ENCODE assay signal across 28 cellular contexts in genomic region chr1:22166439-22166838, GRCh38. TPM values are rescaled to one million over a fixed set of nuclear protein-coding genes. Genes with fewer than 3 reads are reported as not detected.
DNase-seq lines count a peak whose midpoint lies in the region; ATAC-seq, FAIRE-seq and TF ChIP-seq lines count a peak whose summit lies in the region.
"Had no signal": no experiment of that assay in that cellular context is flagged by ENCODE, and none has a peak within 500 bp of the region (broad histone marks: within the 10 kb centered on the region; RNA-seq: fewer than 3 reads in every experiment).

No MANE protein-coding gene starts in this region.

- BruUV-seq in mammary epithelial cell (replicated peaks; lab: Mats Ljungman, UMichigan), result no TSS peak

- H3K4me1 ChIP-seq in mammary epithelial cell (ENCODE audit: insufficient read depth, low read length) (no peaks in the 10 kb centered on the region), breast epithelium (no peaks in the 10 kb centered on the region), osteoblast (ENCODE audit: insufficient read depth, low read length) (no peaks in the 10 kb centered on the region)

- H3K79me2 ChIP-seq in mammary epithelial cell (ENCODE audit: insufficient read depth, low read length), result no peaks in the 10 kb centered on the region
- no peaks in the 10 kb centered on the region for H3K79me2 ChIP-seq in osteoblast (ENCODE audit: insufficient read depth, low read length)

- WGBS in mammary epithelial cell (ENCODE audit: low coverage, missing lambda C conversion rate), result 90% methylated on average over 1 of the region's 1 CpG

- no peak overlapping the region for H3K4me3 ChIP-seq in mammary epithelial cell (replicated peaks in 1 of 3; ENCODE audit: insufficient read depth in 1 of 3, low read depth in 2 of 3, low read length in 3 of 3)
- H3K4me3 ChIP-seq in breast epithelium, result no peak overlapping the region
- H3K4me3 ChIP-seq in bronchial epithelial cell (ENCODE audit: low read depth, low read length), result no peak overlapping the region
- no peak overlapping the region for H3K4me3 ChIP-seq in osteoblast (ENCODE audit: insufficient read depth, low read length)

- no peaks in the 10 kb centered on the region for H3K9me3 ChIP-seq in mammary epithelial cell (replicated peaks; ENCODE audit: insufficient read depth, low read length)
- H3K9me3 ChIP-seq in breast epithelium, result no peaks in the 10 kb centered on the region
- no peaks in the 10 kb centered on the region for H3K9me3 ChIP-seq in osteoblast (ENCODE audit: low read depth, low read length)

- H3K9ac ChIP-seq in mammary epithelial cell (ENCODE audit: insufficient read depth, low read length), result no peak overlapping the region

- H3K36me3 Mint-ChIP-seq in type B pancreatic cell, result no peaks in the 10 kb centered on the region

- CTCF ChIA-PET in mammary epithelial cell (lab: Charles Lee; ENCODE audit: low non-redundant PET), result no interaction called here

- DNase-seq in mammary epithelial cell (peak; percentile 37), breast epithelium (ENCODE audit: low spot score in 2 of 2) (no peak), bronchial epithelial cell (ENCODE audit: low read depth) (peak; percentile 46), osteoblast (ENCODE audit: insufficient read length, low spot score, missing footprints) (peak; percentile 67), AG08396 (ENCODE audit: low spot score) (no peak), type B pancreatic cell (ENCODE audit: extremely low spot score, unreplicated experiment) (no peak)
- DNase-seq in stimulated activated CD4-positive, alpha-beta T cell treated with anti-CD3 and anti-CD28 coated beads, Interleukin-2, amount 100 ng/mL, for 48 hours, result no peak
- DNase-seq: 8988T, ACHN, Calu3, KBM-7, NCI-H1105 treated with DMSO at 0.1 percent for 48 hours, NCI-H1694 treated with DMSO at 0.1 percent for 48 hours, NCI-H2081 treated with DMSO at 0.1 percent for 48 hours, NCI-H2171, NCI-H226, NCI-H510A, NCI-H69, SHP77 treated with DMSO at 0.1 percent for 48 hours, T-helper 1 cell had no signal

- no peaks in the 10 kb centered on the region for H3K9me3 Mint-ChIP-seq in type B pancreatic cell

- ATAC-seq in HG02798 (IDR thresholded peaks at IDR 0.05; ENCODE audit: poor library complexity, unreplicated experiment), result peak; percentile 29
- ATAC-seq: HCT116, Panc1 had no signal

- in situ Hi-C loops in mammary epithelial cell (cut with MboI; ENCODE audit: low sequenced_read_pairs in 2 of 2), result no loop called here

- intact Hi-C loops in mammary epithelial cell (cut with micrococcal nuclease), result no loop called here
- intact Hi-C loops in breast epithelium (cut with DNase I; ENCODE audit: low total_unique reads), result no loop called here

- no peak for FAIRE-seq in bronchial epithelial cell (lab: Jason Lieb, UNC)
- FAIRE-seq: H1 had no signal

- H3K36me3 ChIP-seq in mammary epithelial cell (ENCODE audit: insufficient read depth, low read length) (no peaks in the 10 kb centered on the region), breast epithelium (no peaks in the 10 kb centered on the region), bronchial epithelial cell (ENCODE audit: control insufficient read depth, insufficient read depth, low read length) (no peaks in the 10 kb centered on the region), osteoblast (ENCODE audit: insufficient read depth, low read length) (no peaks in the 10 kb centered on the region)

- no peak overlapping the region for H3K27ac ChIP-seq in mammary epithelial cell (ENCODE audit: insufficient read depth, low read depth, low read length)
- H3K27ac ChIP-seq in breast epithelium, result no peak overlapping the region
- H3K27ac ChIP-seq in osteoblast (ENCODE audit: low read depth, low read length), result no peak overlapping the region
- H3K27ac ChIP-seq: RWPE1 had no signal

- H2AFZ ChIP-seq in mammary epithelial cell (ENCODE audit: low read depth, low read length) (no peak overlapping the region), osteoblast (ENCODE audit: low read length) (no peak overlapping the region)

- H3K27ac Mint-ChIP-seq in type B pancreatic cell, result no peak overlapping the region

- no peaks in the 10 kb centered on the region for H4K20me1 ChIP-seq in mammary epithelial cell (ENCODE audit: insufficient read depth, low read length)
- no peaks in the 10 kb centered on the region for H4K20me1 ChIP-seq in osteoblast (ENCODE audit: insufficient read depth, low read length)

- H3K4me1 Mint-ChIP-seq in type B pancreatic cell (ENCODE audit: unreplicated experiment), result peaks cover 10% of the 10 kb centered on the region

- TF ChIP-seq CTCF in mammary epithelial cell (conservative IDR thresholded peaks at IDR 0.05 in 1 of 2, IDR thresholded peaks at IDR 0.05 in 1 of 2; ENCODE audit: extremely low read depth in 1 of 2, insufficient read depth in 1 of 2, low read depth in 1 of 2, low read length in 2 of 2) (no peak), breast epithelium (IDR thresholded peaks at IDR 0.05) (no peak), bronchial epithelial cell (IDR thresholded peaks at IDR 0.05; ENCODE audit: insufficient read depth, low read length, severe bottlenecking) (no peak), osteoblast (IDR thresholded peaks at IDR 0.05; ENCODE audit: extremely low read depth, low read depth, low read length) (no peak), type B pancreatic cell (conservative IDR thresholded peaks at IDR 0.05) (no peak)

- dilution Hi-C loops in mammary epithelial cell (cut with HindIII; ENCODE audit: low sequenced_read_pairs), result loop anchor here (5.0 kb wide), 1 partner anchor 36 kb away; no protein-coding TSS in a partner anchor

- no peak overlapping the region for H3K4me2 ChIP-seq in mammary epithelial cell (ENCODE audit: insufficient read depth, low read depth, low read length)
- H3K4me2 ChIP-seq in osteoblast (ENCODE audit: insufficient read depth, low read length), result no peak overlapping the region

- H3K27me3 ChIP-seq in mammary epithelial cell (ENCODE audit: insufficient read depth, low read length), result peaks cover 2% of the 10 kb centered on the region
- H3K27me3 ChIP-seq in breast epithelium, result no peaks in the 10 kb centered on the region
- H3K27me3 ChIP-seq in bronchial epithelial cell (ENCODE audit: control insufficient read depth, insufficient read depth, low read length), result peaks cover 2% of the 10 kb centered on the region
- H3K27me3 ChIP-seq in osteoblast (ENCODE audit: insufficient read depth, low read length), result peaks cover 2% of the 10 kb centered on the region

- peaks cover 3% of the 10 kb centered on the region for H3K27me3 Mint-ChIP-seq in type B pancreatic cell

- no peak overlapping the region for H3K4me3 Mint-ChIP-seq in type B pancreatic cell

- no peak for TF ChIP-seq POLR2A in breast epithelium (IDR thresholded peaks at IDR 0.05)

RNA-seq across cellular contexts. Expression of gene WNT4, which starts 23.5 kb away (rescaled TPM):
- under 1 TPM; 0.26 to 0.33 TPM for total RNA-seq in mammary epithelial cell
- polyA plus RNA-seq in mammary epithelial cell, result 0.11 TPM
- polyA minus RNA-seq in mammary epithelial cell, result not detected
- total RNA-seq in breast epithelium, result 1 to 10 TPM in 2 of 3 donors, not detected in 1; 1.6 to 3.1 TPM
- 1.1 and 22.1 TPM in 2 replicates for total RNA-seq in bronchial epithelial cell
- under 0.01 TPM in 1 of 2 replicates, not detected in the other for total RNA-seq in osteoblast
- total RNA-seq in type B pancreatic cell (ENCODE audit: low replicate concordance), result 9.8 and 26.4 TPM in 2 replicates
- total RNA-seq: LHCN-M2, MCF 10A, OCI-LY7 had no signal

Comparison
In these comparisons a context has a peak if more than half of its experiments do, and no peak if none do; other contexts are left out.
1. DNase-seq: peak in mammary epithelial cell (single experiment), bronchial epithelial cell (single experiment) and osteoblast (single experiment); none in breast epithelium (0 of 2), AG08396 (single experiment), stimulated activated CD4-positive, alpha-beta T cell treated with anti-CD3 and anti-CD28 coated beads, Interleukin-2, amount 100 ng/mL, for 48 hours (0 of 2) and type B pancreatic cell (single experiment).